26 cellular contexts compared by ENCODE assay signal in genomic region chrX:7219153-7219705, GRCh38.
A peak's percentile ranks its signal among the peaks of the same experiment; 100 is the strongest.
DNase-seq lines count a peak whose midpoint lies in the region; ATAC-seq and TF ChIP-seq lines count a peak whose summit lies in the region.
"Had no signal": no experiment of that assay in that cellular context is flagged by ENCODE, and none has a peak within 500 bp of the region (broad histone marks: within the 10 kb centered on the region; RNA-seq: fewer than 3 reads in every experiment).

No MANE protein-coding gene starts in this region.

- H4K8ac ChIP-seq in H9 (replicated peaks; ENCODE audit: insufficient read length, low read depth, low read length): no peak overlapping the region

- no peak overlapping the region for H2BK15ac ChIP-seq in H9 (ENCODE audit: low read depth, low read length)

- H4K20me1 ChIP-seq in H9 (ENCODE audit: control insufficient read depth, insufficient read depth, insufficient read length): no peaks in the 10 kb centered on the region

- peak; percentile 18 for DNase-seq in iPS-NIHi7 (ENCODE audit: extremely low spot score)
- no peak for DNase-seq in cerebellum (ENCODE audit: low spot score)
- no peak for DNase-seq in 8988T
- no peak for DNase-seq in OCI-M1 (lab: John Stamatoyannopoulos, UW)
- DNase-seq in H9: no peak
- DNase-seq: activated CD8-positive, alpha-beta T cell treated with anti-CD3 and anti-CD28 coated beads for 36 hours; activated T-cell treated with anti-CD3 and anti-CD28 coated beads, Interleukin-2, amount 50 U/mL, for 48 hours; effector memory CD8-positive, alpha-beta T cell; GM23248; Kasumi-1; left ventricle myocardium inferior; NCI-H2171; NCI-H526 treated with DMSO at 0.1 percent for 48 hours; small intestine; stimulated activated CD4-positive, alpha-beta T cell treated with anti-CD3 and anti-CD28 coated beads, Interleukin-2, amount 100 ng/mL, for 48 hours; stimulated activated naive CD8-positive, alpha-beta T cell treated with anti-CD3 and anti-CD28 coated beads, Interleukin-15, amount 100 ng/mL, for 72 hours; transverse colon had no signal

- H2BK12ac ChIP-seq in H9 (ENCODE audit: insufficient read length, low read depth, low read length): no peak overlapping the region

- H3K36me3 Mint-ChIP-seq in H9 (ENCODE audit: insufficient read depth in 1 of 3, low read depth in 3 of 3): no peaks in the 10 kb centered on the region
- H3K36me3 Mint-ChIP-seq: WTC11 had no signal

- H4K5ac ChIP-seq in H9 (ENCODE audit: insufficient read length, low read depth, low read length): no peak overlapping the region

- H3K18ac ChIP-seq in H9 (ENCODE audit: insufficient read length, low read depth, low read length): no peak overlapping the region

- H2BK20ac ChIP-seq in H9 (ENCODE audit: low read depth, low read length, poor library complexity, severe bottlenecking): no peak overlapping the region

- H3K27me3 ChIP-seq in H9 (ENCODE audit: insufficient read depth, low read length): no peaks in the 10 kb centered on the region
- H3K27me3 ChIP-seq: transverse colon had no signal

- no peaks in the 10 kb centered on the region for H3K9me3 Mint-ChIP-seq in H9
- H3K9me3 Mint-ChIP-seq: activated CD8-positive, alpha-beta T cell treated with anti-CD3 and anti-CD28 coated beads for 36 hours; activated naive CD4-positive, alpha-beta T cell treated with anti-CD3 and anti-CD28 coated beads, Interleukin-2, amount 50 U/mL, for 72 hours; effector memory CD8-positive, alpha-beta T cell; stimulated activated naive CD8-positive, alpha-beta T cell treated with anti-CD3 and anti-CD28 coated beads, Interleukin-15, amount 100 ng/mL, for 72 hours; T-helper 2 cell treated with Interferon-gamma antibody and Interleukin-4, amounts not matched to agents 5 μg/mL and 100 μg/mL, for 36 hours; WTC11 had no signal

- no CpG with 5 or more reads among the region's 7 CpGs for WGBS in H9 (ENCODE audit: extremely low coverage, insufficient read length, low lambda C conversion rate)

- H3K27me3 Mint-ChIP-seq in H9 (ENCODE audit: low read depth): no peaks in the 10 kb centered on the region; the same call in none of the 2 replicates
- H3K27me3 Mint-ChIP-seq: activated CD8-positive, alpha-beta T cell treated with anti-CD3 and anti-CD28 coated beads for 36 hours; effector memory CD8-positive, alpha-beta T cell; stimulated activated naive CD8-positive, alpha-beta T cell treated with anti-CD3 and anti-CD28 coated beads, Interleukin-15, amount 100 ng/mL, for 72 hours had no signal

- H2AK5ac ChIP-seq in H9 (ENCODE audit: insufficient read length, low read length): no peak overlapping the region

- no peak overlapping the region for H3K4ac ChIP-seq in H9 (ENCODE audit: low read depth, low read length)

- no peak overlapping the region for H3K27ac ChIP-seq in H9 (ENCODE audit: insufficient read length, low read depth, low read length)
- H3K27ac ChIP-seq: GM23248, left ventricle myocardium inferior, prostate gland, SK-N-MC, transverse colon had no signal

- no peaks in the 10 kb centered on the region for H3K23me2 ChIP-seq in H9 (ENCODE audit: insufficient read length, low read depth, low read length, poor library complexity, severe bottlenecking)

- no peak overlapping the region for H3K4me2 ChIP-seq in H9 (ENCODE audit: insufficient read depth, insufficient read length, low read length)

- H3K23ac ChIP-seq in H9 (ENCODE audit: insufficient read length, low read depth, low read length): no peak overlapping the region

- no peak overlapping the region for H3K4me3 Mint-ChIP-seq in H9
- H3K4me3 Mint-ChIP-seq: activated CD8-positive, alpha-beta T cell treated with anti-CD3 and anti-CD28 coated beads for 36 hours; effector memory CD8-positive, alpha-beta T cell; stimulated activated naive CD8-positive, alpha-beta T cell treated with anti-CD3 and anti-CD28 coated beads, Interleukin-15, amount 100 ng/mL, for 72 hours; T-helper 2 cell treated with Interferon-gamma antibody and Interleukin-4, amounts not matched to agents 5 μg/mL and 100 μg/mL, for 36 hours; WTC11 had no signal

- no peak overlapping the region for H3K14ac ChIP-seq in H9 (ENCODE audit: insufficient read depth, low read length)

- H2AFZ ChIP-seq in H9 (ENCODE audit: low read length): no peak overlapping the region
- H2AFZ ChIP-seq: GM23248 had no signal

- H4K91ac ChIP-seq in H9 (ENCODE audit: insufficient read length, low read depth, low read length): no peak overlapping the region

- no peak overlapping the region for H3K56ac ChIP-seq in H9 (ENCODE audit: insufficient read length, low read depth, low read length)

- peaks cover 2% of the 10 kb centered on the region; the same call in 1 of the 2 replicates for H3K4me1 ChIP-seq in H9 (ENCODE audit: insufficient read depth, low read length)
- H3K4me1 ChIP-seq: left ventricle myocardium inferior, prostate gland, transverse colon had no signal

- H3K9me3 ChIP-seq in H9 (ENCODE audit: control insufficient read depth, low read depth, low read length): no peaks in the 10 kb centered on the region
- H3K9me3 ChIP-seq: left ventricle myocardium inferior, prostate gland, transverse colon had no signal

- peaks cover 11 to 13% of the 10 kb centered on the region in 2 experiments; a peak in 3 of 4 replicates for H3K4me1 Mint-ChIP-seq in H9
- H3K4me1 Mint-ChIP-seq: stimulated activated naive CD8-positive, alpha-beta T cell treated with anti-CD3 and anti-CD28 coated beads, Interleukin-15, amount 100 ng/mL, for 72 hours had no signal

- no peak overlapping the region for H2BK5ac ChIP-seq in H9 (ENCODE audit: insufficient read length, low read length)

- H2BK120ac ChIP-seq in H9 (ENCODE audit: low read depth, low read length, poor library complexity, severe bottlenecking): no peak overlapping the region

- H3T11ph ChIP-seq in H9 (ENCODE audit: low read length): no peak overlapping the region

- H3K27ac Mint-ChIP-seq in H9: peak overlapping the region in 1 of 3 experiments; percentile 40; a peak in 1 of 7 replicates
- H3K27ac Mint-ChIP-seq: activated CD8-positive, alpha-beta T cell treated with anti-CD3 and anti-CD28 coated beads for 36 hours; activated naive CD4-positive, alpha-beta T cell treated with anti-CD3 and anti-CD28 coated beads, Interleukin-2, amount 50 U/mL, for 72 hours; effector memory CD8-positive, alpha-beta T cell; stimulated activated naive CD8-positive, alpha-beta T cell treated with anti-CD3 and anti-CD28 coated beads, Interleukin-15, amount 100 ng/mL, for 72 hours; T-helper 2 cell treated with Interferon-gamma antibody and Interleukin-4, amounts not matched to agents 5 μg/mL and 100 μg/mL, for 36 hours; WTC11 had no signal

- H3K79me2 ChIP-seq in H9 (ENCODE audit: insufficient read depth, low read length): no peaks in the 10 kb centered on the region

- TF ChIP-seq CTCF in H9 (conservative IDR thresholded peaks at IDR 0.05): no peak

- ATAC-seq in GM18517 (IDR thresholded peaks at IDR 0.05; ENCODE audit: unreplicated experiment) (peak; percentile 45), GM21723 (IDR thresholded peaks at IDR 0.05; ENCODE audit: unreplicated experiment) (peak; percentile 50), HG03378 (IDR thresholded peaks at IDR 0.05; ENCODE audit: unreplicated experiment) (peak; percentile 56)
- ATAC-seq: activated CD8-positive, alpha-beta T cell treated with anti-CD3 and anti-CD28 coated beads for 36 hours; activated naive CD4-positive, alpha-beta T cell treated with anti-CD3 and anti-CD28 coated beads, Interleukin-2, amount 50 U/mL, for 72 hours; effector memory CD8-positive, alpha-beta T cell; Panc1; stimulated activated naive CD8-positive, alpha-beta T cell treated with anti-CD3 and anti-CD28 coated beads, Interleukin-15, amount 100 ng/mL, for 72 hours; WTC11 had no signal

- no peak overlapping the region for H3K9ac ChIP-seq in H9 (ENCODE audit: extremely low read depth, insufficient read length, low read length)
- H3K9ac ChIP-seq: GM23248 had no signal

- H3K79me1 ChIP-seq in H9 (ENCODE audit: insufficient read depth, low read depth, low read length, poor library complexity, severe bottlenecking): no peaks in the 10 kb centered on the region
